Comparison of ENCODE assay signal across 9 cellular contexts in genomic region chr20:373171-373890, GRCh38. TPM values are rescaled to one million over a fixed set of nuclear protein-coding genes. Genes with fewer than 3 reads are reported as not detected.
DNase-seq lines count a peak whose midpoint lies in the region; TF ChIP-seq lines count a peak whose summit lies in the region.
"Had no signal": no experiment of that assay in that cellular context is flagged by ENCODE, and none has a peak within 500 bp of the region (broad histone marks: within the 10 kb centered on the region; RNA-seq: fewer than 3 reads in every experiment).

No MANE protein-coding gene starts in this region.

- H3K27me3 Mint-ChIP-seq in mesothelial cell of epicardium (ENCODE audit: low read depth): no peaks in the 10 kb centered on the region

- CTCF ChIA-PET in GM10248 (lab: Yijun Ruan, JAX): interaction anchor here (1.0 to 4.0 kb wide), 7 partner anchors 9 to 294 kb away, joined by 3 to 20 read pairs (median 5); no protein-coding TSS in a partner anchor

- peaks cover 25% of the 10 kb centered on the region for H3K4me1 Mint-ChIP-seq in mesothelial cell of epicardium
- H3K4me1 Mint-ChIP-seq: activated B cell treated with CpG ODN at 0.5 μM for 24 hours had no signal

- POLR2A ChIA-PET in GM10248 (lab: Yijun Ruan, JAX): interaction anchor here (0.6 kb wide), 1 partner anchor 26 kb away, joined by 3 read pairs; the partner anchor contains the start of gene NRSN2

- DNase-seq in ELR (ENCODE audit: low read depth): peak; percentile 82
- DNase-seq in NOMO-1 (lab: John Stamatoyannopoulos, UW; ENCODE audit: unreplicated experiment in 2 of 2): peak; percentile 19 to 35
- peak; percentile 92 for DNase-seq in dermis blood vessel endothelial cell
- no peak for DNase-seq in mesothelial cell of epicardium (ENCODE audit: low spot score in 2 of 2, unreplicated experiment in 2 of 2)
- DNase-seq in germinal center (ENCODE audit: low spot score): no peak
- no peak for DNase-seq in GM10248 (ENCODE audit: extremely low spot score)
- DNase-seq in NCI-H146 (lab: John Stamatoyannopoulos, UW): no peak
- no peak for DNase-seq in retina
- DNase-seq: activated B cell treated with CpG ODN at 0.5 μM for 24 hours had no signal

- H3K36me3 Mint-ChIP-seq in mesothelial cell of epicardium: no peaks in the 10 kb centered on the region

- TF ChIP-seq CTCF in mesothelial cell of epicardium (IDR thresholded peaks at IDR 0.05; ENCODE audit: unreplicated experiment) (no peak), GM10248 (IDR thresholded peaks at IDR 0.05; ENCODE audit: control extremely low read depth, extremely low read depth, low read depth, missing control alignments) (no peak)

- H3K27ac Mint-ChIP-seq in mesothelial cell of epicardium: peak overlapping the region; percentile 22
- H3K27ac Mint-ChIP-seq: activated B cell treated with CpG ODN at 0.5 μM for 24 hours had no signal

- no peak overlapping the region for H3K4me3 Mint-ChIP-seq in mesothelial cell of epicardium
- H3K4me3 Mint-ChIP-seq: activated B cell treated with CpG ODN at 0.5 μM for 24 hours had no signal

- H3K9me3 Mint-ChIP-seq in mesothelial cell of epicardium: no peaks in the 10 kb centered on the region
- H3K9me3 Mint-ChIP-seq: activated B cell treated with CpG ODN at 0.5 μM for 24 hours had no signal

RNA-seq across cellular contexts. Expression of gene TRIB3, which starts 7.2 kb away (rescaled TPM):
- total RNA-seq in dermis blood vessel endothelial cell: 49.2 and 62.1 TPM in 2 replicates
- total RNA-seq in mesothelial cell of epicardium: 3.6 to 3.9 TPM (median 3.8 TPM) in 3 replicates

RNA-seq across cellular contexts. Expression of gene NRSN2, which starts 26.4 kb away (rescaled TPM):
- total RNA-seq in dermis blood vessel endothelial cell (18.0 and 40.2 TPM in 2 replicates), mesothelial cell of epicardium (41.0 to 46.2 TPM (median 41.2 TPM) in 3 replicates)

RNA-seq across cellular contexts. Expression of gene RBCK1, which starts 34.8 kb away (rescaled TPM):
- total RNA-seq in dermis blood vessel endothelial cell: 111 and 116 TPM in 2 replicates
- total RNA-seq in mesothelial cell of epicardium: 108 to 111 TPM (median 108 TPM) in 3 replicates

RNA-seq across cellular contexts. Expression of gene SOX12, which starts 48.0 kb away (rescaled TPM):
- 4.4 and 8.1 TPM in 2 replicates for total RNA-seq in dermis blood vessel endothelial cell
- 65.9 to 67.0 TPM (median 66.8 TPM) in 3 replicates for total RNA-seq in mesothelial cell of epicardium

Comparison
In these comparisons a context has a peak if more than half of its experiments do, and no peak if none do; other contexts are left out.
1. DNase-seq: peak in ELR (single experiment), NOMO-1 (2 of 2) and dermis blood vessel endothelial cell (single experiment); none in mesothelial cell of epicardium (0 of 2), germinal center (single experiment), GM10248 (single experiment), NCI-H146 (single experiment) and retina (single experiment).
2. RNA of gene TRIB3, which starts 7.2 kb away (total RNA-seq): 49.2 to 62.1 TPM in dermis blood vessel endothelial cell; 3.6 to 3.9 TPM in mesothelial cell of epicardium; every median in the first group is over 10 times any median in the second.